In genomic region chr10:72173635-72174296, GRCh38 we compare ENCODE assay signal across 2 cellular contexts.
TF ChIP-seq lines count a peak whose summit lies in the region.

No MANE protein-coding gene starts in this region.

TF ChIP-seq in A549, 52 proteins besides CTCF, POLR2A, EP300 and RAD21:
- peak; percentile 67 for TF ChIP-seq MAFK (IDR thresholded peaks at IDR 0.05; ENCODE audit: partially characterized antibody)
- no peak for TF ChIP-seq BHLHE40 (IDR thresholded peaks at IDR 0.05; ENCODE audit: low read depth, low read length)
- TF ChIP-seq, protein P1, sequence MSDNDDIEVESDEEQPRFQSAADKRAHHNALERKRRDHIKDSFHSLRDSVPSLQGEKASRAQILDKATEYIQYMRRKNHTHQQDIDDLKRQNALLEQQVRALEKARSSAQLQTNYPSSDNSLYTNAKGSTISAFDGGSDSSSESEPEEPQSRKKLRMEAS (IDR thresholded peaks at IDR 0.05) = peak; percentile 49; the same call in 1 of the 2 replicates
- TF ChIP-seq FOXS1 (CRISPR knock-in tag; IDR thresholded peaks at IDR 0.05) = 0 out of 2 replicates have a peak, but pooled peaks have one; percentile 32
- TF ChIP-seq PBX3 (IDR thresholded peaks at IDR 0.05) = 0 out of 2 replicates have a peak, but pooled peaks have one; percentile 22
- TF ChIP-seq SMC3 (IDR thresholded peaks at IDR 0.05) = peak; percentile 22; the same call in 1 of the 3 replicates
- TF ChIP-seq HEYL (CRISPR knock-in tag; IDR thresholded peaks at IDR 0.05) = no peak
- TF ChIP-seq NFE2L2 (conservative IDR thresholded peaks at IDR 0.05; ENCODE audit: low read length) = no peak
- peak; percentile 46; the same call in 1 of the 2 replicates for TF ChIP-seq FOSL2 (IDR thresholded peaks at IDR 0.05)
- peak; percentile 82 for TF ChIP-seq FOSL2 (CRISPR knock-in tag; IDR thresholded peaks at IDR 0.05)
- TF ChIP-seq JUN (IDR thresholded peaks at IDR 0.05) = peak; percentile 84 to 87; a peak in 4 of 5 replicates
- TF ChIP-seq KDM5A (IDR thresholded peaks at IDR 0.05) = no peak
- no peak for TF ChIP-seq ZNF302 (CRISPR knock-in tag; IDR thresholded peaks at IDR 0.05)
- TF ChIP-seq PHF8 (IDR thresholded peaks at IDR 0.05; ENCODE audit: borderline replicate concordance, low read depth) = no peak
- no peak for TF ChIP-seq REST (IDR thresholded peaks at IDR 0.05)
- TF ChIP-seq JUNB (IDR thresholded peaks at IDR 0.05) = peak; percentile 82
- TF ChIP-seq RARB (CRISPR knock-in tag; IDR thresholded peaks at IDR 0.05) = peak; percentile 88
- 0 out of 2 replicates have a peak, but pooled peaks have one; percentile 20 for TF ChIP-seq EHF (CRISPR knock-in tag; IDR thresholded peaks at IDR 0.05)
- TF ChIP-seq, protein P2, sequence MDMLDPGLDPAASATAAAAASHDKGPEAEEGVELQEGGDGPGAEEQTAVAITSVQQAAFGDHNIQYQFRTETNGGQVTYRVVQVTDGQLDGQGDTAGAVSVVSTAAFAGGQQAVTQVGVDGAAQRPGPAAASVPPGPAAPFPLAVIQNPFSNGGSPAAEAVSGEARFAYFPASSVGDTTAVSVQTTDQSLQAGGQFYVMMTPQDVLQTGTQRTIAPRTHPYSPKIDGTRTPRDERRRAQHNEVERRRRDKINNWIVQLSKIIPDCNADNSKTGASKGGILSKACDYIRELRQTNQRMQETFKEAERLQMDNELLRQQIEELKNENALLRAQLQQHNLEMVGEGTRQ (IDR thresholded peaks at IDR 0.05) = no peak
- TF ChIP-seq ESRRA (IDR thresholded peaks at IDR 0.05; ENCODE audit: borderline replicate concordance, low read length) = peak; percentile 94
- TF ChIP-seq TP53 (CRISPR knock-in tag; IDR thresholded peaks at IDR 0.05) = peak; percentile 57; the same call in 1 of the 2 replicates
- TF ChIP-seq HDAC2 (IDR thresholded peaks at IDR 0.05) = no peak
- TF ChIP-seq, protein P3, sequence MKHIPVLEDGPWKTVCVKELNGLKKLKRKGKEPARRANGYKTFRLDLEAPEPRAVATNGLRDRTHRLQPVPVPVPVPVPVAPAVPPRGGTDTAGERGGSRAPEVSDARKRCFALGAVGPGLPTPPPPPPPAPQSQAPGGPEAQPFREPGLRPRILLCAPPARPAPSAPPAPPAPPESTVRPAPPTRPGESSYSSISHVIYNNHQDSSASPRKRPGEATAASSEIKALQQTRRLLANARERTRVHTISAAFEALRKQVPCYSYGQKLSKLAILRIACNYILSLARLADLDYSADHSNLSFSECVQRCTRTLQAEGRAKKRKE (CRISPR knock-in tag; IDR thresholded peaks at IDR 0.05; ENCODE audit: low read depth) = no peak
- no peak for TF ChIP-seq CHD4 (IDR thresholded peaks at IDR 0.05; ENCODE audit: borderline replicate concordance)
- peak; percentile 93 for TF ChIP-seq GATA3 (IDR thresholded peaks at IDR 0.05; ENCODE audit: borderline replicate concordance)
- TF ChIP-seq RCOR1 (IDR thresholded peaks at IDR 0.05; ENCODE audit: low read depth, low read length) = no peak
- peak; percentile 63 to 84; a peak in 3 of 4 replicates for TF ChIP-seq CEBPB (IDR thresholded peaks at IDR 0.05)
- TF ChIP-seq HOXB13 (CRISPR knock-in tag; IDR thresholded peaks at IDR 0.05; ENCODE audit: low read depth) = no peak
- TF ChIP-seq FOSB (CRISPR knock-in tag; IDR thresholded peaks at IDR 0.05) = no peak
TF ChIP-seq in A549: peak in this region for 14.

TF ChIP-seq in K562, 482 proteins besides CTCF, POLR2A, EP300 and RAD21:
- TF ChIP-seq STAT6 (CRISPR knock-in tag; IDR thresholded peaks at IDR 0.05) (no peak), ZNF282 (CRISPR knock-in tag; IDR thresholded peaks at IDR 0.05) (no peak), FOXJ2 (tag; IDR thresholded peaks at IDR 0.05) (no peak), ZNF239 (CRISPR knock-in tag; IDR thresholded peaks at IDR 0.05) (no peak), ZNF778 (CRISPR knock-in tag; IDR thresholded peaks at IDR 0.05) (no peak), ERF (CRISPR knock-in tag; IDR thresholded peaks at IDR 0.05) (no peak), NR2C1 (IDR thresholded peaks at IDR 0.05) (peak; percentile 35; the same call in 1 of the 2 replicates), NR2C1 (tag; IDR thresholded peaks at IDR 0.05) (peak; percentile 28; the same call in 1 of the 2 replicates), NR2C2 (CRISPR knock-in tag; IDR thresholded peaks at IDR 0.05) (no peak), NR2C2 (tag; IDR thresholded peaks at IDR 0.05) (peak; percentile 53), JUND (IDR thresholded peaks at IDR 0.05; ENCODE audit: borderline replicate concordance, low read depth, low read length) (no peak), JUND (tag; IDR thresholded peaks at IDR 0.05; ENCODE audit: borderline replicate concordance, low read depth, low read length) (peak; percentile 33; the same call in 1 of the 3 replicates), NFE2 (IDR thresholded peaks at IDR 0.05; ENCODE audit: low read depth) (0 out of 2 replicates have a peak, but pooled peaks have one; percentile 31), ATF3 (IDR thresholded peaks at IDR 0.05) (peak; percentile 41), ATF3 (CRISPR knock-in tag; conservative IDR thresholded peaks at IDR 0.05) (no peak), C11orf30 (IDR thresholded peaks at IDR 0.05; ENCODE audit: low read depth) (peak; percentile 25; the same call in 1 of the 2 replicates), ZBTB33 (CRISPR knock-in tag; IDR thresholded peaks at IDR 0.05) (no peak), E4F1 (CRISPR knock-in tag; IDR thresholded peaks at IDR 0.05; ENCODE audit: borderline replicate concordance) (no peak), ESRRA (IDR thresholded peaks at IDR 0.05; ENCODE audit: borderline replicate concordance, low read depth) (peak; percentile 94), THAP7 (CRISPR knock-in tag; IDR thresholded peaks at IDR 0.05) (no peak), ZNF316 (IDR thresholded peaks at IDR 0.05) (peak; percentile 71)
